In the genomic region with DNA sequence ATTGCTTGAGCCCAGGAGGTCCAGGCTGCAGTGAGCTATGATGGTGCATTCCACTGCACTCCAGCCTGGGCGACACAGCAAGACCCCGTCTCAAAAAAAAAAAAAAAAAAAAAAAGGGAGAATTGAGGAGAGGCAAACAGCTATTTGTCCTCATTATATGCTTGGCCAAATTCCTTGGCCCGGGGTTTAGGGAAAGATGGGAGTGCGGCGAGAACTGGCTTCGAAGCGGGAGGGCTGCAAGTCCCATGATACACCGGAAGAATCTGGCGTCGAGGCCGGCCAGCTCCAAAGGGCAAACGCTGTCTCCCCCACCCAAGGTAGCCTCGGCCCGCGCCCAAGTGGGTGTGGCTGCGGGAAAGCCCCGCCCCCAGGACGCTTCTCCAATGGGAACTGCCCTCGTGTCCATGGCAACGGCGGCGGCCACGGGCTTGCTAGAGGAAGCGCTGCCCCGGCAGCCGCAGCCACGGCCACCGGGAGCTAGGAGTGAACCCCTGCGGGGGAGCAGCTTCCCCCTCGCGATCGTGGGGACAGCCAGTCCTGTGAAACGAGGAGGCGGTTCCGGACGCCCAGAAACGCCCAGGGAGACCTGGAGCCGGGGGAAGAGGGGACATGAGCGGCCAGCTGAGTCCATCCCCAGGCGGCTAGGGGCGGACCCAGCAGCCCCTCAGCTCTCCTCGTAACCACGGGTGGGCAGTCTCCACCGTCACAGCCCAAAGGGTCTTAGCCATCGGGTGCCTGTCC, we compare ENCODE assay signal across 1 cellular context.
TF ChIP-seq lines count a peak whose summit lies in the region.

A gene with protein sequence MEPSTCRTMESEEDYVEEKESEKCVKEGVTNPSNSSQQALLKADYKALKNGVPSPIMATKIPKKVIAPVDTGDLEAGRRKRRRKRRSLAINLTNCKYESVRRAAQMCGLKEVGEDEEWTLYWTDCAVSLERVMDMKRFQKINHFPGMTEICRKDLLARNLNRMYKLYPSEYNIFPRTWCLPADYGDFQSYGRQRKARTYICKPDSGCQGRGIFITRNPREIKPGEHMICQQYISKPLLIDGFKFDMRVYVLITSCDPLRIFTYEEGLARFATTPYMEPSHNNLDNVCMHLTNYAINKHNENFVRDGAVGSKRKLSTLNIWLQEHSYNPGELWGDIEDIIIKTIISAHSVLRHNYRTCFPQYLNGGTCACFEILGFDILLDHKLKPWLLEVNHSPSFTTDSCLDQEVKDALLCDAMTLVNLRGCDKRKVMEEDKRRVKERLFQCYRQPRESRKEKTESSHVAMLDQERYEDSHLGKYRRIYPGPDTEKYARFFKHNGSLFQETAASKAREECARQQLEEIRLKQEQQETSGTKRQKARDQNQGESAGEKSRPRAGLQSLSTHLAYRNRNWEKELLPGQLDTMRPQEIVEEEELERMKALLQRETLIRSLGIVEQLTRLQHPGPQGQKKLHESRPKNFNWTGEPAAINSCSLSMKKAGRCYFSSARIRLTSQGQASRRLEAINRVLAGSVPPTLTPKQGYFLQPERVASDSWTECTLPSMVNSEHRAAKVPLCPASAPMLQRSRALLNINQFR (plus strand): TSS at position 434 of the 741 bp plus-strand sequence. CDS start 1,075 bp downstream, outside the sequence.

TF ChIP-seq in HepG2, 621 proteins besides CTCF, POLR2A, EP300 and RAD21 (continued from another document and continues in another):
- TF ChIP-seq, protein P1, sequence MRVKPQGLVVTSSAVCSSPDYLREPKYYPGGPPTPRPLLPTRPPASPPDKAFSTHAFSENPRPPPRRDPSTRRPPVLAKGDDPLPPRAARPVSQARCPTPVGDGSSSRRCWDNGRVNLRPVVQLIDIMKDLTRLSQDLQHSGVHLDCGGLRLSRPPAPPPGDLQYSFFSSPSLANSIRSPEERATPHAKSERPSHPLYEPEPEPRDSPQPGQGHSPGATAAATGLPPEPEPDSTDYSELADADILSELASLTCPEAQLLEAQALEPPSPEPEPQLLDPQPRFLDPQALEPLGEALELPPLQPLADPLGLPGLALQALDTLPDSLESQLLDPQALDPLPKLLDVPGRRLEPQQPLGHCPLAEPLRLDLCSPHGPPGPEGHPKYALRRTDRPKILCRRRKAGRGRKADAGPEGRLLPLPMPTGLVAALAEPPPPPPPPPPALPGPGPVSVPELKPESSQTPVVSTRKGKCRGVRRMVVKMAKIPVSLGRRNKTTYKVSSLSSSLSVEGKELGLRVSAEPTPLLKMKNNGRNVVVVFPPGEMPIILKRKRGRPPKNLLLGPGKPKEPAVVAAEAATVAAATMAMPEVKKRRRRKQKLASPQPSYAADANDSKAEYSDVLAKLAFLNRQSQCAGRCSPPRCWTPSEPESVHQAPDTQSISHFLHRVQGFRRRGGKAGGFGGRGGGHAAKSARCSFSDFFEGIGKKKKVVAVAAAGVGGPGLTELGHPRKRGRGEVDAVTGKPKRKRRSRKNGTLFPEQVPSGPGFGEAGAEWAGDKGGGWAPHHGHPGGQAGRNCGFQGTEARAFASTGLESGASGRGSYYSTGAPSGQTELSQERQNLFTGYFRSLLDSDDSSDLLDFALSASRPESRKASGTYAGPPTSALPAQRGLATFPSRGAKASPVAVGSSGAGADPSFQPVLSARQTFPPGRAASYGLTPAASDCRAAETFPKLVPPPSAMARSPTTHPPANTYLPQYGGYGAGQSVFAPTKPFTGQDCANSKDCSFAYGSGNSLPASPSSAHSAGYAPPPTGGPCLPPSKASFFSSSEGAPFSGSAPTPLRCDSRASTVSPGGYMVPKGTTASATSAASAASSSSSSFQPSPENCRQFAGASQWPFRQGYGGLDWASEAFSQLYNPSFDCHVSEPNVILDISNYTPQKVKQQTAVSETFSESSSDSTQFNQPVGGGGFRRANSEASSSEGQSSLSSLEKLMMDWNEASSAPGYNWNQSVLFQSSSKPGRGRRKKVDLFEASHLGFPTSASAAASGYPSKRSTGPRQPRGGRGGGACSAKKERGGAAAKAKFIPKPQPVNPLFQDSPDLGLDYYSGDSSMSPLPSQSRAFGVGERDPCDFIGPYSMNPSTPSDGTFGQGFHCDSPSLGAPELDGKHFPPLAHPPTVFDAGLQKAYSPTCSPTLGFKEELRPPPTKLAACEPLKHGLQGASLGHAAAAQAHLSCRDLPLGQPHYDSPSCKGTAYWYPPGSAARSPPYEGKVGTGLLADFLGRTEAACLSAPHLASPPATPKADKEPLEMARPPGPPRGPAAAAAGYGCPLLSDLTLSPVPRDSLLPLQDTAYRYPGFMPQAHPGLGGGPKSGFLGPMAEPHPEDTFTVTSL (CRISPR knock-in tag; IDR thresholded peaks at IDR 0.05; ENCODE audit: borderline replicate concordance) = 0 out of 2 replicates have a peak, but pooled peaks have one; percentile 40
- TF ChIP-seq, protein P2, sequence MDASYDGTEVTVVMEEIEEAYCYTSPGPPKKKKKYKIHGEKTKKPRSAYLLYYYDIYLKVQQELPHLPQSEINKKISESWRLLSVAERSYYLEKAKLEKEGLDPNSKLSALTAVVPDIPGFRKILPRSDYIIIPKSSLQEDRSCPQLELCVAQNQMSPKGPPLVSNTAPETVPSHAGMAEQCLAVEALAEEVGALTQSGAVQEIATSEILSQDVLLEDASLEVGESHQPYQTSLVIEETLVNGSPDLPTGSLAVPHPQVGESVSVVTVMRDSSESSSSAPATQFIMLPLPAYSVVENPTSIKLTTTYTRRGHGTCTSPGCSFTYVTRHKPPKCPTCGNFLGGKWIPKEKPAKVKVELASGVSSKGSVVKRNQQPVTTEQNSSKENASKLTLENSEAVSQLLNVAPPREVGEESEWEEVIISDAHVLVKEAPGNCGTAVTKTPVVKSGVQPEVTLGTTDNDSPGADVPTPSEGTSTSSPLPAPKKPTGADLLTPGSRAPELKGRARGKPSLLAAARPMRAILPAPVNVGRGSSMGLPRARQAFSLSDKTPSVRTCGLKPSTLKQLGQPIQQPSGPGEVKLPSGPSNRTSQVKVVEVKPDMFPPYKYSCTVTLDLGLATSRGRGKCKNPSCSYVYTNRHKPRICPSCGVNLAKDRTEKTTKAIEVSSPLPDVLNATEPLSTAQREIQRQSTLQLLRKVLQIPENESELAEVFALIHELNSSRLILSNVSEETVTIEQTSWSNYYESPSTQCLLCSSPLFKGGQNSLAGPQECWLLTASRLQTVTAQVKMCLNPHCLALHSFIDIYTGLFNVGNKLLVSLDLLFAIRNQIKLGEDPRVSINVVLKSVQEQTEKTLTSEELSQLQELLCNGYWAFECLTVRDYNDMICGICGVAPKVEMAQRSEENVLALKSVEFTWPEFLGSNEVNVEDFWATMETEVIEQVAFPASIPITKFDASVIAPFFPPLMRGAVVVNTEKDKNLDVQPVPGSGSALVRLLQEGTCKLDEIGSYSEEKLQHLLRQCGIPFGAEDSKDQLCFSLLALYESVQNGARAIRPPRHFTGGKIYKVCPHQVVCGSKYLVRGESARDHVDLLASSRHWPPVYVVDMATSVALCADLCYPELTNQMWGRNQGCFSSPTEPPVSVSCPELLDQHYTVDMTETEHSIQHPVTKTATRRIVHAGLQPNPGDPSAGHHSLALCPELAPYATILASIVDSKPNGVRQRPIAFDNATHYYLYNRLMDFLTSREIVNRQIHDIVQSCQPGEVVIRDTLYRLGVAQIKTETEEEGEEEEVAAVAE (CRISPR knock-in tag; IDR thresholded peaks at IDR 0.05; ENCODE audit: borderline replicate concordance) = 0 out of 2 replicates have a peak, but pooled peaks have one; percentile 30
- TF ChIP-seq ZNF12 (CRISPR knock-in tag; IDR thresholded peaks at IDR 0.05) (no peak), MZF1 (CRISPR knock-in tag; IDR thresholded peaks at IDR 0.05; ENCODE audit: borderline replicate concordance) (no peak; the same call in 1 of the 2 replicates), PAF1 (CRISPR knock-in tag; IDR thresholded peaks at IDR 0.05) (no peak), POLR2AphosphoS5 (IDR thresholded peaks at IDR 0.05; ENCODE audit: low read depth, low read length) (peak; percentile 68), NCOA5 (CRISPR knock-in tag; IDR thresholded peaks at IDR 0.05) (no peak), HES4 (CRISPR knock-in tag; IDR thresholded peaks at IDR 0.05; ENCODE audit: borderline replicate concordance) (no peak), SP2 (CRISPR knock-in tag; IDR thresholded peaks at IDR 0.05) (peak; percentile 64), HDAC2 (CRISPR knock-in tag; IDR thresholded peaks at IDR 0.05) (peak; percentile 50), ZNF235 (CRISPR knock-in tag; IDR thresholded peaks at IDR 0.05; ENCODE audit: borderline replicate concordance) (no peak), ZFYVE20 (CRISPR knock-in tag; IDR thresholded peaks at IDR 0.05; ENCODE audit: borderline replicate concordance, low read depth) (no peak), ZNF773 (CRISPR knock-in tag; IDR thresholded peaks at IDR 0.05; ENCODE audit: borderline replicate concordance) (no peak), ZNF772 (CRISPR knock-in tag; IDR thresholded peaks at IDR 0.05) (peak; percentile 32; the same call in 1 of the 2 replicates), DMAP1 (CRISPR knock-in tag; IDR thresholded peaks at IDR 0.05) (peak; percentile 20; the same call in 1 of the 2 replicates), RORA (CRISPR knock-in tag; IDR thresholded peaks at IDR 0.05) (no peak), ZNF777 (CRISPR knock-in tag; IDR thresholded peaks at IDR 0.05) (peak; percentile 76), ZNF891 (CRISPR knock-in tag; IDR thresholded peaks at IDR 0.05) (peak; percentile 75; the same call in 1 of the 2 replicates), ZNF775 (CRISPR knock-in tag; IDR thresholded peaks at IDR 0.05; ENCODE audit: borderline replicate concordance) (no peak), SPEN (CRISPR knock-in tag; IDR thresholded peaks at IDR 0.05; ENCODE audit: low read depth) (peak; percentile 65; the same call in 1 of the 2 replicates), FOSL1 (CRISPR knock-in tag; IDR thresholded peaks at IDR 0.05; ENCODE audit: borderline replicate concordance) (no peak), ZNF776 (CRISPR knock-in tag; IDR thresholded peaks at IDR 0.05) (peak; percentile 78; the same call in 1 of the 2 replicates), ZSCAN20 (CRISPR knock-in tag; IDR thresholded peaks at IDR 0.05; ENCODE audit: borderline replicate concordance) (no peak), ZNF616 (CRISPR knock-in tag; IDR thresholded peaks at IDR 0.05; ENCODE audit: low read depth) (peak; percentile 48; the same call in 1 of the 2 replicates), CCDC6 (CRISPR knock-in tag; IDR thresholded peaks at IDR 0.05) (peak; percentile 72; the same call in 1 of the 2 replicates), HOXD1 (CRISPR knock-in tag; IDR thresholded peaks at IDR 0.05) (no peak), ERF (CRISPR knock-in tag; IDR thresholded peaks at IDR 0.05) (no peak), ZNF350 (CRISPR knock-in tag; IDR thresholded peaks at IDR 0.05; ENCODE audit: borderline replicate concordance, low read depth) (peak; percentile 28; the same call in 1 of the 2 replicates), KAT2B (IDR thresholded peaks at IDR 0.05; ENCODE audit: borderline replicate concordance, low read depth, low read length) (no peak)
- TF ChIP-seq, protein P3, sequence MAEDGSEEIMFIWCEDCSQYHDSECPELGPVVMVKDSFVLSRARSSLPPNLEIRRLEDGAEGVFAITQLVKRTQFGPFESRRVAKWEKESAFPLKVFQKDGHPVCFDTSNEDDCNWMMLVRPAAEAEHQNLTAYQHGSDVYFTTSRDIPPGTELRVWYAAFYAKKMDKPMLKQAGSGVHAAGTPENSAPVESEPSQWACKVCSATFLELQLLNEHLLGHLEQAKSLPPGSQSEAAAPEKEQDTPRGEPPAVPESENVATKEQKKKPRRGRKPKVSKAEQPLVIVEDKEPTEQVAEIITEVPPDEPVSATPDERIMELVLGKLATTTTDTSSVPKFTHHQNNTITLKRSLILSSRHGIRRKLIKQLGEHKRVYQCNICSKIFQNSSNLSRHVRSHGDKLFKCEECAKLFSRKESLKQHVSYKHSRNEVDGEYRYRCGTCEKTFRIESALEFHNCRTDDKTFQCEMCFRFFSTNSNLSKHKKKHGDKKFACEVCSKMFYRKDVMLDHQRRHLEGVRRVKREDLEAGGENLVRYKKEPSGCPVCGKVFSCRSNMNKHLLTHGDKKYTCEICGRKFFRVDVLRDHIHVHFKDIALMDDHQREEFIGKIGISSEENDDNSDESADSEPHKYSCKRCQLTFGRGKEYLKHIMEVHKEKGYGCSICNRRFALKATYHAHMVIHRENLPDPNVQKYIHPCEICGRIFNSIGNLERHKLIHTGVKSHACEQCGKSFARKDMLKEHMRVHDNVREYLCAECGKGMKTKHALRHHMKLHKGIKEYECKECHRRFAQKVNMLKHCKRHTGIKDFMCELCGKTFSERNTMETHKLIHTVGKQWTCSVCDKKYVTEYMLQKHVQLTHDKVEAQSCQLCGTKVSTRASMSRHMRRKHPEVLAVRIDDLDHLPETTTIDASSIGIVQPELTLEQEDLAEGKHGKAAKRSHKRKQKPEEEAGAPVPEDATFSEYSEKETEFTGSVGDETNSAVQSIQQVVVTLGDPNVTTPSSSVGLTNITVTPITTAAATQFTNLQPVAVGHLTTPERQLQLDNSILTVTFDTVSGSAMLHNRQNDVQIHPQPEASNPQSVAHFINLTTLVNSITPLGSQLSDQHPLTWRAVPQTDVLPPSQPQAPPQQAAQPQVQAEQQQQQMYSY (CRISPR knock-in tag; IDR thresholded peaks at IDR 0.05) = no peak
- TF ChIP-seq, protein P4, sequence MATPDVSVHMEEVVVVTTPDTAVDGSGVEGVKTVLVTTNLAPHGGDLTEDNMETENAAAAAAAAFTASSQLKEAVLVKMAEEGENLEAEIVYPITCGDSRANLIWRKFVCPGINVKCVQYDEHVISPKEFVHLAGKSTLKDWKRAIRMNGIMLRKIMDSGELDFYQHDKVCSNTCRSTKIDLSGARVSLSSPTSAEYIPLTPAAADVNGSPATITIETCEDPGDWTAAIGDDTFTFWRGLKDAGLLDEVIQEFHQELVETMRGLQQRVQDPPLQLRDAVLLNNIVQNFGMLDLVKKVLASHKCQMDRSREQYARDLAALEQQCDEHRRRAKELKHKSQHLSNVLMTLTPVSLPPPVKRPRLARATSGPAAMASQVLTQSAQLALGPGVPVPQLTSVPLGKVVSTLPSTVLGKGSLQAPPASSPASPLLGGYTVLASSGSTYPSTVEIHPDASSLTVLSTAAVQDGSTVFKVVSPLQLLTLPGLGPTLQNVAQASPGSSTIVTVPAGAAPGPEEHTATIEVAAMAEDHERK (CRISPR knock-in tag; IDR thresholded peaks at IDR 0.05; ENCODE audit: low read depth) = no peak
- TF ChIP-seq, protein P5, sequence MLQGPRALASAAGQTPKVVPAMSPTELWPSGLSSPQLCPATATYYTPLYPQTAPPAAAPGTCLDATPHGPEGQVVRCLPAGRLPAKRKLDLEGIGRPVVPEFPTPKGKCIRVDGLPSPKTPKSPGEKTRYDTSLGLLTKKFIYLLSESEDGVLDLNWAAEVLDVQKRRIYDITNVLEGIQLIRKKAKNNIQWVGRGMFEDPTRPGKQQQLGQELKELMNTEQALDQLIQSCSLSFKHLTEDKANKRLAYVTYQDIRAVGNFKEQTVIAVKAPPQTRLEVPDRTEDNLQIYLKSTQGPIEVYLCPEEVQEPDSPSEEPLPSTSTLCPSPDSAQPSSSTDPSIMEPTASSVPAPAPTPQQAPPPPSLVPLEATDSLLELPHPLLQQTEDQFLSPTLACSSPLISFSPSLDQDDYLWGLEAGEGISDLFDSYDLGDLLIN (CRISPR knock-in tag; IDR thresholded peaks at IDR 0.05; ENCODE audit: borderline replicate concordance) = no peak
